18 cellular contexts compared by ENCODE assay signal in the genomic region with DNA sequence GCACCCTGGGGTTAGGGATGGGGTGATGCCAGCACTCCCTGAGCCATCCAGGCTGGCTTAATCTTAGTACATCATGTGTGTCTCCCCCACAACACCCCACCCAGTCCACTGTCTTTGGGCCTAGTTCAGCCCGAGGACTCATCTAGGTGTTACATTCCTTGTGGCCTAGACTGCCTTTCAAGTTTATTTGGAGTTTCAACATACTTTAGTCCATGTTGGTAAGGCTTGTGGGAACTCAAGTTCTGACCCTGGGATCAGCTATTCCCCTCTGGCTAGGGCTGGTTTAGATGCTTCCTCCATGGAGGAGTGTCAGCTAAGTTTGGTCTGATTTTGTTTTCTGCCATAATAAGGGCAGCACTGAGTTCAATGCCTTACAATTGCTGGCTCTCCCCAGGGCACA.
"Had no signal": no experiment of that assay in that cellular context is flagged by ENCODE, and none has a peak within 500 bp of the region (broad histone marks: within the 10 kb centered on the region; RNA-seq: fewer than 3 reads in every experiment).

No MANE protein-coding gene starts in this region.

- H3K27ac ChIP-seq: gastroesophageal sphincter, heart right ventricle, pancreas, sigmoid colon had no signal

- H3K9me3 ChIP-seq: pancreas had no signal

- H3K4me1 ChIP-seq: gastroesophageal sphincter, heart right ventricle, pancreas, sigmoid colon had no signal

- H3K36me3 ChIP-seq: gastroesophageal sphincter, heart right ventricle, pancreas, sigmoid colon had no signal

- H3K4me3 ChIP-seq: gastroesophageal sphincter, heart right ventricle, lung, pancreas, sigmoid colon had no signal

- ATAC-seq: gastroesophageal sphincter, heart right ventricle, left cardiac atrium, pancreas, T-helper 17 cell had no signal

- H3K27me3 ChIP-seq: gastroesophageal sphincter, heart right ventricle, pancreas, sigmoid colon had no signal

- DNase-seq: activated CD4-positive, alpha-beta memory T cell treated with anti-CD3 and anti-CD28 coated beads, Interleukin-2, amount 10 ng/mL, durations not matched to agents 7 days and 5 days; activated CD4-positive, alpha-beta T cell treated with anti-CD3 and anti-CD28 coated beads for 4 hours; activated effector memory CD4-positive, alpha-beta T cell treated with Interleukin-2 at 50 U/mL for 16 hours; activated naive CD4-positive, alpha-beta T cell treated with anti-CD3 and anti-CD28 coated beads, Interleukin-2, amount 50 U/mL, for 16 hours; activated T-cell treated with anti-CD3 and anti-CD28 coated beads, Interleukin-2, amount 50 U/mL, for 24 hours; caudate nucleus; cortex of kidney; effector CD4-positive, alpha-beta T cell; heart right ventricle; left cardiac atrium; naive B cell; pancreas; sigmoid colon; stimulated activated CD4-positive, alpha-beta T cell treated with anti-CD3 and anti-CD28 coated beads, Interleukin-12 subunit alpha, Interleukin-12 subunit beta, amount 100 ng/mL, for 4 hours; stimulated activated CD4-positive, alpha-beta T cell treated with anti-CD3 and anti-CD28 coated beads, Interleukin-2, amount 100 ng/mL, for 24 hours; T-helper 17 cell had no signal

- H3K4me1 Mint-ChIP-seq: activated CD4-positive, alpha-beta memory T cell treated with anti-CD3 and anti-CD28 coated beads, Interleukin-2, amount 10 ng/mL, durations not matched to agents 7 days and 5 days had no signal

- H3K27ac Mint-ChIP-seq: activated CD4-positive, alpha-beta memory T cell treated with anti-CD3 and anti-CD28 coated beads, Interleukin-2, amount 10 ng/mL, durations not matched to agents 7 days and 5 days; activated T-cell treated with anti-CD3 and anti-CD28 coated beads, Interleukin-2, amount 50 U/mL, for 24 hours; naive B cell; T-helper 17 cell had no signal

- H3K4me3 Mint-ChIP-seq: activated CD4-positive, alpha-beta memory T cell treated with anti-CD3 and anti-CD28 coated beads, Interleukin-2, amount 10 ng/mL, durations not matched to agents 7 days and 5 days; activated T-cell treated with anti-CD3 and anti-CD28 coated beads, Interleukin-2, amount 50 U/mL, for 24 hours; naive B cell; T-helper 17 cell had no signal
